ENCODE assay signal across 17 cellular contexts in the genomic region with DNA sequence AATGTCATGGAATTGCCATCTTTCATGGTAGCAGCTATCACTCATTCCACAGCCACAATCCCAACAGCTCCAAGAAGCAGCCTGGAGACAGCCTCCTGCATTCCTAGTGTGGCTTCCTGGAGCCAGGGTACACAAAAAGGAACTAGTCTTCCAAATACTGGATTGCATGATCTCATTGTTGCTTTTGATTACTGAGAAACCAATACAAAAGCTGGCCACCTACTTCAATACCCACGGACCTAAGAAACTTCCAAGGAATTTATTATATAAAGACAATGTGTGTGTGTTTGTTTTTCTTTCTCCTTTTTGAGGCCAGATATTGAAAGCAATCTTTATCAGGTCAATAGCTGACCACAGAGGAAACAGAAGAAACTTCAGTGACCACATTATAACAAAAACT.
"Had no signal": no experiment of that assay in that cellular context is flagged by ENCODE, and none has a peak within 500 bp of the region (broad histone marks: within the 10 kb centered on the region; RNA-seq: fewer than 3 reads in every experiment).

No MANE protein-coding gene starts in this region.

- H3K4me3 ChIP-seq: MG63 had no signal

- H3K9ac ChIP-seq: SK-N-SH had no signal

- H3K27me3 ChIP-seq: MG63 had no signal

- H3K4me2 ChIP-seq: SK-N-SH had no signal

- DNase-seq: Karpas-422, KBM-7, MG63, NCI-H1092, NCI-H1105 treated with DMSO at 0.1 percent for 48 hours, NCI-H1417 treated with DMSO at 0.1 percent for 48 hours, NCI-H1694, NCI-H187 treated with DMSO at 0.1 percent for 48 hours, NCI-H2029 treated with DMSO at 0.1 percent for 48 hours, NCI-H2171 treated with DMSO at 0.1 percent for 48 hours, NCI-H345, NCI-H524, NCI-H526 treated with DMSO at 0.1 percent for 48 hours, NCI-H748 treated with DMSO at 0.1 percent for 48 hours, SHP77, SK-N-SH had no signal

- H3K9me2 ChIP-seq: SK-N-SH had no signal

- H3K27ac ChIP-seq: RWPE1 had no signal
